Comparison of ENCODE assay signal across 8 cellular contexts in genomic region chr1:212457740-212458338, GRCh38. TPM values are rescaled to one million over a fixed set of nuclear protein-coding genes. Genes with fewer than 3 reads are reported as not detected.
DNase-seq lines count a peak whose midpoint lies in the region; FAIRE-seq and TF ChIP-seq lines count a peak whose summit lies in the region.

No MANE protein-coding gene starts in this region.

- no peaks in the 10 kb centered on the region for H3K36me3 ChIP-seq in kidney (ENCODE audit: control insufficient read depth in 1 of 2, insufficient read depth in 2 of 2, low read length in 2 of 2)

- H3K27ac ChIP-seq in kidney (ENCODE audit: low read depth in 2 of 2, low read length in 2 of 2): no peak overlapping the region

- no peak overlapping the region for H3K4me3 ChIP-seq in Jurkat, Clone E6-1 (ENCODE audit: low read length)
- no peak overlapping the region for H3K4me3 ChIP-seq in kidney (ENCODE audit: low read length in 2 of 2)

- intact Hi-C loops in kidney (cut with DNase I): loop anchor here (10.0 kb wide), 1 partner anchor 393 kb away; no protein-coding TSS in a partner anchor

- DNase-seq in DMS114 treated with DMSO at 0.1 percent for 48 hours (lab: John Stamatoyannopoulos, UW; ENCODE audit: unreplicated experiment) (peak; percentile 51), SK-MEL-5 (ENCODE audit: low read depth, low spot score) (peak; percentile 84), kidney (no peak), foreskin melanocyte (no peak), amniotic stem cell (lab: John Stamatoyannopoulos, UW) (no peak)
- peak; percentile 70 for DNase-seq in Jurkat, Clone E6-1 (ENCODE audit: low read depth, low spot score)
- peak; percentile 35 for DNase-seq in activated naive CD8-positive, alpha-beta T cell treated with anti-CD3 and anti-CD28 coated beads, Interleukin-2, amount 50 U/mL, for 16 hours (ENCODE audit: low read depth, low spot score)
- DNase-seq in stimulated activated CD8-positive, alpha-beta memory T cell treated with anti-CD3 and anti-CD28 coated beads, Interleukin-2, amount 100 ng/mL, for 1 hour (ENCODE audit: low read depth in 2 of 2): peak; percentile 8 to 26

- no peaks in the 10 kb centered on the region for H3K9me3 ChIP-seq in kidney (ENCODE audit: control insufficient read depth in 1 of 2, low read length in 2 of 2)

- H3K9ac ChIP-seq in kidney (ENCODE audit: low read length in 2 of 2): no peak overlapping the region

- FAIRE-seq in kidney (lab: Jason Lieb, UNC): no peak

- in situ Hi-C loops in SK-MEL-5 (cut with HindIII; ENCODE audit: low pct_unique_long_range_greater_than_20kb, low sequenced_read_pairs): no loop called here

- H3K4me1 ChIP-seq in kidney (ENCODE audit: control insufficient read depth in 1 of 2, insufficient read depth in 1 of 2, low read depth in 1 of 2, low read length in 2 of 2): peaks cover 0 to 2% of the 10 kb centered on the region in 2 donors

- peak; percentile 39 for TF ChIP-seq CTCF in kidney (IDR thresholded peaks at IDR 0.05; ENCODE audit: borderline replicate concordance, extremely low read depth, insufficient read depth)

RNA-seq across cellular contexts. Expression of gene NENF, which starts 25.1 kb away (rescaled TPM):
- 82.7 TPM for polyA plus RNA-seq in Jurkat, Clone E6-1 (2012; ENCODE audit: insufficient read depth, insufficient read length)
- 102 and 114 TPM in 2 replicates for total RNA-seq in SK-MEL-5 (2014; rRNA removed; shearing (Covaris generic))
- polyA plus RNA-seq in SK-MEL-5 (2015; cell fraction: cytosol; rRNA removed): 85.4 and 143 TPM in 2 replicates
- polyA plus RNA-seq in SK-MEL-5 (2015; cell fraction: nucleus; rRNA removed): 7.4 and 21.7 TPM in 2 replicates
- 63.0 TPM for total RNA-seq in kidney
- polyA plus RNA-seq in kidney (ENCODE audit: insufficient read depth, low read depth, low replicate concordance): 210 TPM

RNA-seq across cellular contexts. Expression of gene PACC1, which starts 43.2 kb away (rescaled TPM):
- polyA plus RNA-seq in Jurkat, Clone E6-1 (2012; ENCODE audit: insufficient read depth, insufficient read length): 39.3 TPM
- total RNA-seq in SK-MEL-5 (2014; rRNA removed; shearing (Covaris generic)): 23.8 and 27.4 TPM in 2 replicates
- 22.0 and 26.6 TPM in 2 replicates for polyA plus RNA-seq in SK-MEL-5 (2015; cell fraction: cytosol; rRNA removed)
- polyA plus RNA-seq in SK-MEL-5 (2015; cell fraction: nucleus; rRNA removed): 10.4 and 17.7 TPM in 2 replicates
- 8.7 TPM for total RNA-seq in kidney
- 13.7 TPM for polyA plus RNA-seq in kidney (ENCODE audit: insufficient read depth, low read depth, low replicate concordance)

Comparison
In these comparisons a context has a peak if more than half of its experiments do, and no peak if none do; other contexts are left out.
1. DNase-seq: peak in DMS114 treated with DMSO at 0.1 percent for 48 hours (single experiment), Jurkat, Clone E6-1 (single experiment), SK-MEL-5 (single experiment), activated naive CD8-positive, alpha-beta T cell treated with anti-CD3 and anti-CD28 coated beads, Interleukin-2, amount 50 U/mL, for 16 hours (single experiment) and stimulated activated CD8-positive, alpha-beta memory T cell treated with anti-CD3 and anti-CD28 coated beads, Interleukin-2, amount 100 ng/mL, for 1 hour (2 of 2); none in kidney (single experiment), foreskin melanocyte (single experiment) and amniotic stem cell (single experiment).